ENCODE assay signal across 24 cellular contexts in genomic region chr2:5756266-5756665, GRCh38.
"Had no signal": no experiment of that assay in that cellular context is flagged by ENCODE, and none has a peak within 500 bp of the region (broad histone marks: within the 10 kb centered on the region; RNA-seq: fewer than 3 reads in every experiment).

No MANE protein-coding gene starts in this region.

- H3K9me3 Mint-ChIP-seq: activated B cell treated with CpG ODN at 0.5 μM for 24 hours; activated naive CD4-positive, alpha-beta T cell treated with anti-CD3 and anti-CD28 coated beads for 36 hours had no signal

- H3K27ac Mint-ChIP-seq: activated B cell treated with CpG ODN at 0.5 μM for 24 hours; activated CD4-positive, alpha-beta memory T cell treated with anti-CD3 and anti-CD28 coated beads, Interleukin-2, amount 10 ng/mL, durations not matched to agents 7 days and 5 days; activated naive CD4-positive, alpha-beta T cell treated with anti-CD3 and anti-CD28 coated beads for 36 hours; activated naive CD8-positive, alpha-beta T cell; activated T-helper 17 cell treated with anti-CD3 and anti-CD28 coated beads, Interleukin-2, amount 50 U/mL, for 72 hours had no signal

- H3K27me3 Mint-ChIP-seq: activated B cell treated with CpG ODN at 0.5 μM for 24 hours; activated CD4-positive, alpha-beta memory T cell treated with anti-CD3 and anti-CD28 coated beads, Interleukin-2, amount 10 ng/mL, durations not matched to agents 7 days and 5 days; activated T-helper 17 cell treated with anti-CD3 and anti-CD28 coated beads, Interleukin-2, amount 50 U/mL, for 72 hours had no signal

- H3K36me3 Mint-ChIP-seq: activated naive CD8-positive, alpha-beta T cell had no signal

- H3K27me3 ChIP-seq: brain microvascular endothelial cell, cardiac muscle cell, MG63, Peyer's patch had no signal

- ATAC-seq: activated T-helper 17 cell treated with anti-CD3 and anti-CD28 coated beads, Interleukin-2, amount 50 U/mL, for 72 hours had no signal

- DNase-seq: activated B cell treated with CpG ODN at 0.5 μM for 24 hours; activated CD4-positive, alpha-beta memory T cell treated with anti-CD3 and anti-CD28 coated beads, Interleukin-2, amount 10 ng/mL, durations not matched to agents 7 days and 5 days; activated CD4-positive, alpha-beta T cell treated with anti-CD3 and anti-CD28 coated beads, Interleukin-2, amount 50 U/mL, for 1 hour; activated gamma-delta T cell; activated naive CD4-positive, alpha-beta T cell treated with anti-CD3 and anti-CD28 coated beads for 36 hours; activated T-cell treated with anti-CD3 and anti-CD28 coated beads for 4 hours; activated T-cell treated with anti-CD3 and anti-CD28 coated beads, Interleukin-2, amount 50 U/mL, for 48 hours; brain microvascular endothelial cell; MG63; NCI-H1105; NCI-H1436; NCI-H1694 treated with DMSO at 0.1 percent for 48 hours; NCI-H2029 treated with DMSO at 0.1 percent for 48 hours; NCI-H510A; NCI-H526 treated with DMSO at 0.1 percent for 48 hours; Peyer's patch; Right ventricle myocardium superior; SJCRH30; SK-N-SH; SW 1271 had no signal

- H3K4me3 ChIP-seq: cardiac muscle cell, MG63, Peyer's patch, SJCRH30 had no signal

- H3K4me3 Mint-ChIP-seq: activated B cell treated with CpG ODN at 0.5 μM for 24 hours; activated CD4-positive, alpha-beta memory T cell treated with anti-CD3 and anti-CD28 coated beads, Interleukin-2, amount 10 ng/mL, durations not matched to agents 7 days and 5 days; activated naive CD4-positive, alpha-beta T cell treated with anti-CD3 and anti-CD28 coated beads for 36 hours; activated naive CD8-positive, alpha-beta T cell; activated T-helper 17 cell treated with anti-CD3 and anti-CD28 coated beads, Interleukin-2, amount 50 U/mL, for 72 hours had no signal

- H3K36me3 ChIP-seq: brain microvascular endothelial cell, cardiac muscle cell, MG63, Peyer's patch, SJCRH30 had no signal

- H3K27ac ChIP-seq: brain microvascular endothelial cell, cardiac muscle cell, Peyer's patch, RWPE1, SJCRH30 had no signal

- H3K4me1 Mint-ChIP-seq: activated B cell treated with CpG ODN at 0.5 μM for 24 hours; activated CD4-positive, alpha-beta memory T cell treated with anti-CD3 and anti-CD28 coated beads, Interleukin-2, amount 10 ng/mL, durations not matched to agents 7 days and 5 days; activated T-helper 17 cell treated with anti-CD3 and anti-CD28 coated beads, Interleukin-2, amount 50 U/mL, for 72 hours had no signal

- H3K9me3 ChIP-seq: MG63, Peyer's patch, SJCRH30, SK-N-SH had no signal
